Comparison of ENCODE assay signal across 29 cellular contexts in genomic region chr7:748446-748845, GRCh38. TPM values are rescaled to one million over a fixed set of nuclear protein-coding genes. Genes with fewer than 3 reads are reported as not detected.
DNase-seq lines count a peak whose midpoint lies in the region; ATAC-seq and TF ChIP-seq lines count a peak whose summit lies in the region.
"Had no signal": no experiment of that assay in that cellular context is flagged by ENCODE, and none has a peak within 500 bp of the region (broad histone marks: within the 10 kb centered on the region; RNA-seq: fewer than 3 reads in every experiment).

No MANE protein-coding gene starts in this region.

- 92 to 93% methylated on average over 15 of the region's 15 CpGs for WGBS in heart right ventricle, 2 donors
- WGBS in ovary, 3 donors = 94 to 96% (median 96%) methylated on average over 15 of the region's 15 CpGs

- H3K27ac ChIP-seq in heart right ventricle = peak overlapping the region in 8 of 10 donors; percentile 7 to 77 (median 58)
- H3K27ac ChIP-seq in ovary = no peak overlapping the region
- H3K27ac ChIP-seq: GM23248, hepatocyte, Peyer's patch, right lobe of liver, SJCRH30 had no signal

- intact Hi-C loops in Right ventricle myocardium inferior (cut with DNase I) (no loop called here), left ventricle myocardium superior (cut with micrococcal nuclease) (no loop called here), heart right ventricle (cut with DNase I) (loop anchor here in 1 of 10 donors (5.0 kb wide), 1 partner anchor 231 kb away; the partner anchor contains the start of gene PDGFA), ovary (cut with DNase I) (no loop called here), Calu3 (cut with micrococcal nuclease; ENCODE audit: unreplicated experiment) (no loop called here)

- CTCF ChIA-PET in Calu3 (lab: Charles Lee) = no interaction called here

- H3K27me3 ChIP-seq in heart right ventricle = no peaks in the 10 kb centered on the region
- no peaks in the 10 kb centered on the region for H3K27me3 ChIP-seq in ovary
- H3K27me3 ChIP-seq: adrenal gland, body of pancreas, dorsolateral prefrontal cortex, hepatocyte, Peyer's patch, right lobe of liver, SJCRH30 had no signal

- no peaks in the 10 kb centered on the region for H3K4me1 Mint-ChIP-seq in endothelial cell (ENCODE audit: unreplicated experiment)
- peaks cover 0 to 2% of the 10 kb centered on the region in 2 donors for H3K4me1 Mint-ChIP-seq in stimulated activated naive B cell treated with anti-CD40 and anti-IgM and Interleukin-4, amounts not matched to agents 10 μg/mL and 1 μg/mL and 100 μg/mL, for 72 hours
- H3K4me1 Mint-ChIP-seq in Calu3 (ENCODE audit: low read depth, unreplicated experiment) = peaks cover under 1% of the 10 kb centered on the region
- H3K4me1 Mint-ChIP-seq in mesothelial cell of epicardium = peaks cover 4% of the 10 kb centered on the region
- H3K4me1 Mint-ChIP-seq: activated B cell treated with CpG ODN at 0.5 μM for 24 hours, neural crest cell had no signal

- TF ChIP-seq POLR2A in ovary (IDR thresholded peaks at IDR 0.05) = no peak

- peaks cover 28% of the 10 kb centered on the region for H3K36me3 Mint-ChIP-seq in endothelial cell (ENCODE audit: low read depth, unreplicated experiment)
- peaks cover 32 to 37% of the 10 kb centered on the region in 2 donors for H3K36me3 Mint-ChIP-seq in stimulated activated naive B cell treated with anti-CD40 and anti-IgM and Interleukin-4, amounts not matched to agents 10 μg/mL and 1 μg/mL and 100 μg/mL, for 72 hours
- peaks cover 55% of the 10 kb centered on the region for H3K36me3 Mint-ChIP-seq in Calu3 (ENCODE audit: insufficient read depth, unreplicated experiment)
- peaks cover 23% of the 10 kb centered on the region for H3K36me3 Mint-ChIP-seq in mesothelial cell of epicardium

- DNase-seq in Right ventricle myocardium inferior (ENCODE audit: missing footprints) (peak; percentile 64), left ventricle myocardium superior (no peak), heart right ventricle (no peak), ovary (peak in 4 of 5 donors; percentile 2 to 26 (median 13)), endothelial cell (ENCODE audit: low spot score) (no peak), Calu3 (no peak), mesothelial cell of epicardium (ENCODE audit: low spot score in 2 of 2, unreplicated experiment in 2 of 2) (no peak)
- DNase-seq in stimulated activated naive B cell treated with anti-CD40 and anti-IgM and Interleukin-4, amounts not matched to agents 10 μg/mL and 1 μg/mL and 100 μg/mL, for 72 hours = no peak
- DNase-seq: activated B cell treated with CpG ODN at 0.5 μM for 24 hours; activated CD4-positive, alpha-beta T cell treated with anti-CD3 and anti-CD28 coated beads, Interleukin-2, amount 50 U/mL, for 1 hour; activated T-cell treated with anti-CD3 and anti-CD28 coated beads, Interleukin-2, amount 50 U/mL, for 4 hours; CD4-positive, CD25-positive, alpha-beta regulatory T cell; GM23248; HFFc6; IMR-90; mammary epithelial cell; NCI-H146; NCI-H748 treated with DMSO at 0.1 percent for 48 hours; SJCRH30; stimulated activated CD4-positive, alpha-beta T cell treated with anti-CD3 and anti-CD28 coated beads, Interleukin-4, amount 100 ng/mL, for 24 hours; T1000 had no signal

- TF ChIP-seq CTCF in heart right ventricle (IDR thresholded peaks at IDR 0.05) (no peak), ovary (IDR thresholded peaks at IDR 0.05) (no peak), endothelial cell (IDR thresholded peaks at IDR 0.05; ENCODE audit: unreplicated experiment) (no peak), Calu3 (IDR thresholded peaks at IDR 0.05; ENCODE audit: unreplicated experiment) (no peak), mesothelial cell of epicardium (IDR thresholded peaks at IDR 0.05; ENCODE audit: unreplicated experiment) (no peak)

- peaks cover 0 to 44% (median 0%) of the 10 kb centered on the region in 9 donors for H3K36me3 ChIP-seq in heart right ventricle
- H3K36me3 ChIP-seq in ovary = no peaks in the 10 kb centered on the region
- H3K36me3 ChIP-seq: right lobe of liver, SJCRH30 had no signal

- no peaks in the 10 kb centered on the region for H3K9me3 Mint-ChIP-seq in endothelial cell (ENCODE audit: unreplicated experiment)
- H3K9me3 Mint-ChIP-seq in stimulated activated naive B cell treated with anti-CD40 and anti-IgM and Interleukin-4, amounts not matched to agents 10 μg/mL and 1 μg/mL and 100 μg/mL, for 72 hours = no peaks in the 10 kb centered on the region
- no peaks in the 10 kb centered on the region for H3K9me3 Mint-ChIP-seq in Calu3 (ENCODE audit: low read depth, unreplicated experiment)
- H3K9me3 Mint-ChIP-seq in mesothelial cell of epicardium = no peaks in the 10 kb centered on the region
- H3K9me3 Mint-ChIP-seq: activated B cell treated with CpG ODN at 0.5 μM for 24 hours; activated T-cell treated with anti-CD3 and anti-CD28 coated beads, Interleukin-2, amount 50 U/mL, for 4 hours; HFFc6; neural crest cell; type B pancreatic cell had no signal

- no TSS peak for BruUV-seq in Calu3 (replicated peaks; lab: Mats Ljungman, UMichigan)

- H3K27ac Mint-ChIP-seq in endothelial cell (ENCODE audit: unreplicated experiment) = no peak overlapping the region
- H3K27ac Mint-ChIP-seq in stimulated activated naive B cell treated with anti-CD40 and anti-IgM and Interleukin-4, amounts not matched to agents 10 μg/mL and 1 μg/mL and 100 μg/mL, for 72 hours = no peak overlapping the region
- no peak overlapping the region for H3K27ac Mint-ChIP-seq in Calu3 (ENCODE audit: unreplicated experiment)
- H3K27ac Mint-ChIP-seq in mesothelial cell of epicardium = no peak overlapping the region
- H3K27ac Mint-ChIP-seq: activated B cell treated with CpG ODN at 0.5 μM for 24 hours; CD4-positive, CD25-positive, alpha-beta regulatory T cell; HFFc6; type B pancreatic cell had no signal

- H3K9me3 ChIP-seq in heart right ventricle (no peaks in the 10 kb centered on the region), ovary (no peaks in the 10 kb centered on the region)
- H3K9me3 ChIP-seq: adrenal gland, body of pancreas, Peyer's patch, right lobe of liver, SJCRH30 had no signal

- peaks cover 0 to 29% (median 20%) of the 10 kb centered on the region in 9 donors for H3K4me1 ChIP-seq in heart right ventricle
- no peaks in the 10 kb centered on the region for H3K4me1 ChIP-seq in ovary (ENCODE audit: insufficient read depth)
- H3K4me1 ChIP-seq: adrenal gland, Peyer's patch, right lobe of liver, SJCRH30 had no signal

- H3K27me3 Mint-ChIP-seq in endothelial cell (ENCODE audit: unreplicated experiment) = peaks cover 6% of the 10 kb centered on the region
- H3K27me3 Mint-ChIP-seq in stimulated activated naive B cell treated with anti-CD40 and anti-IgM and Interleukin-4, amounts not matched to agents 10 μg/mL and 1 μg/mL and 100 μg/mL, for 72 hours = no peaks in the 10 kb centered on the region
- H3K27me3 Mint-ChIP-seq in Calu3 (ENCODE audit: unreplicated experiment) = no peaks in the 10 kb centered on the region
- H3K27me3 Mint-ChIP-seq in mesothelial cell of epicardium (ENCODE audit: low read depth) = no peaks in the 10 kb centered on the region
- H3K27me3 Mint-ChIP-seq: activated B cell treated with CpG ODN at 0.5 μM for 24 hours; CD4-positive, CD25-positive, alpha-beta regulatory T cell; type B pancreatic cell had no signal

- H3K4me3 Mint-ChIP-seq in endothelial cell (ENCODE audit: unreplicated experiment) (no peak overlapping the region), Calu3 (ENCODE audit: low read depth, unreplicated experiment) (no peak overlapping the region), mesothelial cell of epicardium (no peak overlapping the region)
- no peak overlapping the region for H3K4me3 Mint-ChIP-seq in stimulated activated naive B cell treated with anti-CD40 and anti-IgM and Interleukin-4, amounts not matched to agents 10 μg/mL and 1 μg/mL and 100 μg/mL, for 72 hours
- H3K4me3 Mint-ChIP-seq: activated B cell treated with CpG ODN at 0.5 μM for 24 hours; activated T-cell treated with anti-CD3 and anti-CD28 coated beads, Interleukin-2, amount 50 U/mL, for 4 hours; CD4-positive, CD25-positive, alpha-beta regulatory T cell; HFFc6; neural crest cell; type B pancreatic cell had no signal

- no peak for ATAC-seq in Right ventricle myocardium inferior
- no peak for ATAC-seq in left ventricle myocardium superior
- peak in 1 of 8 donors; percentile 15 for ATAC-seq in heart right ventricle
- no peak for ATAC-seq in stimulated activated naive B cell treated with anti-CD40 and anti-IgM and Interleukin-4, amounts not matched to agents 10 μg/mL and 1 μg/mL and 100 μg/mL, for 72 hours (replicated peaks)
- ATAC-seq: activated T-cell treated with anti-CD3 and anti-CD28 coated beads, Interleukin-2, amount 50 U/mL, for 4 hours; right lobe of liver had no signal

- H3K4me3 ChIP-seq in heart right ventricle (no peak overlapping the region), ovary (no peak overlapping the region)
- H3K4me3 ChIP-seq: adrenal gland, body of pancreas, dorsolateral prefrontal cortex, GM23248, hepatocyte, Peyer's patch, right lobe of liver, SJCRH30 had no signal

- TF ChIP-seq EP300 in ovary (IDR thresholded peaks at IDR 0.05) = no peak

RNA-seq across cellular contexts. Expression of gene PRKAR1B, which starts 21.4 kb away (rescaled TPM):
- total RNA-seq in Right ventricle myocardium inferior = 16.7 TPM
- 16.5 TPM for total RNA-seq in left ventricle myocardium superior
- total RNA-seq in heart right ventricle = 10 to 100 TPM; 14.5 to 24.5 (median 21.2) TPM
- polyA plus RNA-seq in heart right ventricle = 10 to 100 TPM in 1 of 2 donors, 1 to 10 TPM in 1; 5.0 to 15.7 TPM
- 10 to 100 TPM; 14.3 to 49.0 (median 42.9) TPM for total RNA-seq in ovary
- polyA plus RNA-seq in ovary = 10 to 100 TPM; 22.6 to 34.0 TPM
- 21.7 TPM for total RNA-seq in endothelial cell (ENCODE audit: unreplicated experiment)
- 24.8 and 28.3 TPM in 2 replicates for total RNA-seq in Calu3 (2022)
- total RNA-seq in mesothelial cell of epicardium = 48.0 to 53.7 TPM (median 50.6 TPM) in 3 replicates

RNA-seq across cellular contexts. Expression of gene DNAAF5, which starts 21.9 kb away (rescaled TPM):
- 17.7 TPM for total RNA-seq in Right ventricle myocardium inferior
- 22.8 TPM for total RNA-seq in left ventricle myocardium superior
- total RNA-seq in heart right ventricle = 10 to 100 TPM; 18.0 to 30.0 (median 25.3) TPM
- polyA plus RNA-seq in heart right ventricle = 10 to 100 TPM; 10.4 to 12.8 TPM
- 10 to 100 TPM; 16.3 to 41.0 (median 26.0) TPM for total RNA-seq in ovary
- polyA plus RNA-seq in ovary = 10 to 100 TPM; 12.9 to 14.7 TPM
- total RNA-seq in endothelial cell (ENCODE audit: unreplicated experiment) = 30.7 TPM
- total RNA-seq in Calu3 (2022) = 54.0 and 57.2 TPM in 2 replicates
- 33.9 to 39.0 TPM (median 36.9 TPM) in 3 replicates for total RNA-seq in mesothelial cell of epicardium

Comparison
In these comparisons a context has a peak if more than half of its experiments do, and no peak if none do; other contexts are left out.
1. DNase-seq: peak in Right ventricle myocardium inferior (single experiment) and ovary (4 of 5); none in left ventricle myocardium superior (single experiment), heart right ventricle (0 of 2), endothelial cell (single experiment), stimulated activated naive B cell treated with anti-CD40 and anti-IgM and Interleukin-4, amounts not matched to agents 10 μg/mL and 1 μg/mL and 100 μg/mL, for 72 hours (single experiment), Calu3 (single experiment) and mesothelial cell of epicardium (0 of 2).
2. H3K27ac ChIP-seq: peak in heart right ventricle (8 of 10); none in ovary (0 of 2).